ENCODE assay signal across 18 cellular contexts in the genomic region with DNA sequence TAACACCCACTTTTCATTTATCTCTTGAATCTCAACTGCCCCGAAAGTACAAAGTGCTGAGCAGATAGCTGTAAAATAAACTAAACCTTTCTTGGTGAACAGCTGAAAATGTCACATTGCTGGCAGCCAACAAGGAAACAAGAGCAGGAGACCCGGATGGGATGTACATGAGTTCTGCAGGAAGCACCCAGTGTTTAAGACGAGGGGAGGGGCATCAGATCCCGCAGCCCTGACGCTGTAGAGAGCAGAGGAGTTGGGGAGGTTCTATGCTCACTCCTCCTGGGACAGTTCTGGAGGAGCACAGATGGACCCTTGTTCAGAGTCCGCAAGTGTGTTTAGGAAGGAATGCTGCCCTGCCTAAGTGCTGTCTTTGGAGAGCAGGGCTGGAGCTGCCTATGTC. TPM values are rescaled to one million over a fixed set of nuclear protein-coding genes. Genes with fewer than 3 reads are reported as not detected.
"Had no signal": no experiment of that assay in that cellular context is flagged by ENCODE, and none has a peak within 500 bp of the region (broad histone marks: within the 10 kb centered on the region; RNA-seq: fewer than 3 reads in every experiment).

No MANE protein-coding gene starts in this region.

- H3K27me3 ChIP-seq: gastrocnemius medialis, thyroid gland had no signal

- H3K4me3 ChIP-seq: gastrocnemius medialis, thyroid gland had no signal

- DNase-seq: activated CD4-positive, alpha-beta memory T cell treated with anti-CD3 and anti-CD28 coated beads, Interleukin-2, amount 10 ng/mL, durations not matched to agents 7 days and 5 days; activated CD4-positive, alpha-beta T cell treated with anti-CD3 and anti-CD28 coated beads for 4 hours; activated T-cell treated with anti-CD3 and anti-CD28 coated beads, Interleukin-2, amount 50 U/mL, for 24 hours; effector memory CD4-positive, alpha-beta T cell; gastrocnemius medialis; mammary epithelial cell; naive B cell; stimulated activated CD4-positive, alpha-beta T cell treated with anti-CD3 and anti-CD28 coated beads, Interleukin-1b, Interleukin-23, amount 100 ng/mL, for 48 hours; SW 1271; thyroid gland had no signal

- ATAC-seq: activated naive CD4-positive, alpha-beta T cell treated with anti-CD3 and anti-CD28 coated beads, Interleukin-2, amount 50 U/mL, for 72 hours; gastrocnemius medialis; WTC11 had no signal

- FAIRE-seq: islet of Langerhans, TTC549, urothelium cell line had no signal

- H3K9me3 ChIP-seq: gastrocnemius medialis, thyroid gland had no signal

- H3K27ac ChIP-seq: epithelial cell of prostate, gastrocnemius medialis, thyroid gland had no signal

RNA-seq across cellular contexts. Expression of a gene that starts 32.0 kb away (rescaled TPM):
- total RNA-seq: activated CD4-positive, alpha-beta memory T cell treated with anti-CD3 and anti-CD28 coated beads, Interleukin-2, amount 10 ng/mL, durations not matched to agents 7 days and 5 days; activated naive CD4-positive, alpha-beta T cell treated with anti-CD3 and anti-CD28 coated beads, Interleukin-2, amount 50 U/mL, for 72 hours; gastrocnemius medialis; mammary epithelial cell; mononuclear cell; T-helper 2 cell treated with Interferon-gamma antibody and Interleukin-4, amounts not matched to agents 100 ng/mL and 5 ng/mL, for 36 hours; thyroid gland had no signal
- polyA plus RNA-seq: mammary epithelial cell had no signal
